17 cellular contexts compared by ENCODE assay signal in the genomic region with DNA sequence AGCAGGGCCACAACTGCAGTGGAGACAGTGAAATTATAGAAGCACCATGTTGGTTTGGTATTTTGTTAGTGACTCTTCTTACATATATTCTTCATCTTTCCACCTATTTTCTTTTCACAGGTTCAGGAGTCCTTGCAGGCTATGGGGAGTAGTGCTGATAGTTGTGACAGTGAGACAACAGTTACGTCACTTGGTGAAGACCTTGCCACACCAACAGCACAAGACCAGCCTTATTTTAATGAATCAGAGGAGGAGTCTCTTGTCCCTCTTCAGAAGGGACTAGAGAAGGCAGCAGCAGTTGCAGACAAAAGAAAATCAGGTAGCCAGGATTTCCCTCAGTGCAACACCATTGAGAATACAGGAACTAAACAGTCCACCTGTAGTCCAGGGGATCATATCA.
"Had no signal": no experiment of that assay in that cellular context is flagged by ENCODE, and none has a peak within 500 bp of the region (broad histone marks: within the 10 kb centered on the region; RNA-seq: fewer than 3 reads in every experiment).

No MANE protein-coding gene starts in this region.

- H3K27ac ChIP-seq: psoas muscle, right lobe of liver had no signal

- ATAC-seq: effector memory CD8-positive, alpha-beta T cell; left cardiac atrium; naive thymus-derived CD8-positive, alpha-beta T cell; psoas muscle had no signal

- H3K9me3 ChIP-seq: mucosa of descending colon, psoas muscle, right lobe of liver had no signal

- H3K4me3 ChIP-seq: mucosa of descending colon, psoas muscle, right lobe of liver had no signal

- H3K4me1 ChIP-seq: psoas muscle had no signal

- DNase-seq: activated B cell treated with CpG ODN at 0.5 μM for 24 hours; activated CD4-positive, alpha-beta T cell treated with anti-CD3 and anti-CD28 coated beads, Interleukin-2, amount 10 ng/mL, durations not matched to agents 24 days and 14 days; activated CD8-positive, alpha-beta memory T cell treated with anti-CD3 and anti-CD28 coated beads for 24 hours; activated naive CD4-positive, alpha-beta T cell treated with anti-CD3 and anti-CD28 coated beads, Interleukin-2, amount 10 ng/mL, durations not matched to agents 7 days and 5 days; amniotic stem cell; effector memory CD8-positive, alpha-beta T cell; foreskin melanocyte; head of caudate nucleus; left cardiac atrium; mucosa of descending colon; naive thymus-derived CD8-positive, alpha-beta T cell; nucleus accumbens; psoas muscle; right lobe of liver; stimulated activated CD4-positive, alpha-beta T cell treated with anti-CD3 and anti-CD28 coated beads, Interleukin-12 subunit alpha, Interleukin-12 subunit beta, amount 100 ng/mL, for 4 hours; stimulated activated naive CD4-positive, alpha-beta T cell treated with Interleukin-2 at 50 U/mL for 16 hours; trophoblast cell had no signal

- H3K27me3 ChIP-seq: right lobe of liver had no signal
